19 cellular contexts compared by ENCODE assay signal in genomic region chr1:83857705-83858104, GRCh38.
"Had no signal": no experiment of that assay in that cellular context is flagged by ENCODE, and none has a peak within 500 bp of the region (broad histone marks: within the 10 kb centered on the region; RNA-seq: fewer than 3 reads in every experiment).

No MANE protein-coding gene starts in this region.

- DNase-seq: kidney; left colon; lower lobe of right lung; mammary epithelial cell; ovary; retina; right cardiac atrium; sigmoid colon; spleen; stimulated activated CD4-positive, alpha-beta T cell treated with anti-CD3 and anti-CD28 coated beads, Interleukin-2, amount 100 ng/mL, for 48 hours; stimulated activated CD4-positive, alpha-beta T cell treated with anti-CD3 and anti-CD28 coated beads, Interleukin-4, amount 100 ng/mL, for 4 hours; stimulated activated CD8-positive, alpha-beta memory T cell treated with anti-CD3 and anti-CD28 coated beads, Interleukin-4, amount 100 ng/mL, for 48 hours; stimulated activated naive CD4-positive, alpha-beta T cell treated with Interleukin-2 at 50 U/mL for 16 hours; stimulated activated naive CD8-positive, alpha-beta T cell treated with anti-CD3 and anti-CD28 coated beads, Interleukin-15, amount 100 ng/mL, for 72 hours; transverse colon; upper lobe of left lung had no signal

- H3K9me3 ChIP-seq: left lung, lower lobe of right lung, ovary, prostate gland, sigmoid colon, spleen, transverse colon, upper lobe of left lung, vagina had no signal

- H3K36me3 ChIP-seq: left lung, lower lobe of right lung, ovary, prostate gland, sigmoid colon, spleen, transverse colon, upper lobe of left lung, vagina had no signal

- H3K27ac ChIP-seq: left lung, lower lobe of right lung, ovary, prostate gland, sigmoid colon, spleen, transverse colon, upper lobe of left lung, vagina had no signal

- H3K4me1 ChIP-seq: left lung, lower lobe of right lung, prostate gland had no signal

- H3K4me3 ChIP-seq: left lung, lower lobe of right lung, ovary, prostate gland, sigmoid colon, spleen, transverse colon, upper lobe of left lung, vagina had no signal

- H3K27me3 ChIP-seq: ovary, upper lobe of left lung, vagina had no signal
